ENCODE assay signal across 8 cellular contexts in genomic region chr12:57611810-57612710, GRCh38. TPM values are rescaled to one million over a fixed set of nuclear protein-coding genes. Genes with fewer than 3 reads are reported as not detected.
DNase-seq lines count a peak whose midpoint lies in the region; ATAC-seq and TF ChIP-seq lines count a peak whose summit lies in the region.

No MANE protein-coding gene starts in this region.

- peak overlapping the region; percentile 92 for H3K9ac ChIP-seq in KMS-11

- peak overlapping the region; percentile 69; the same call in 1 of the 2 replicates for H3K27ac ChIP-seq in KMS-11

- no peaks in the 10 kb centered on the region for H3K27me3 Mint-ChIP-seq in natural killer cell treated with Interleukin-12 subunit alpha and Interleukin-12 subunit beta and Interleukin-15 and Interleukin-18, amount 100 ng/mL, for 72 hours

- peak overlapping the region; percentile 99; the same call in 1 of the 2 replicates for H2AFZ ChIP-seq in KMS-11 (ENCODE audit: low read depth)

- no peaks in the 10 kb centered on the region for H3K9me3 Mint-ChIP-seq in natural killer cell treated with Interleukin-12 subunit alpha and Interleukin-12 subunit beta and Interleukin-15 and Interleukin-18, amount 100 ng/mL, for 72 hours

- DNase-seq in BJ (ENCODE audit: low read depth) (no peak), cardiac fibroblast (ENCODE audit: low read depth in 2 of 2) (no peak), GM03348 (ENCODE audit: low spot score) (no peak), NCI-H1930 (lab: John Stamatoyannopoulos, UW) (no peak), HuH-7.5 (ENCODE audit: low spot score) (no peak)
- DNase-seq in natural killer cell treated with Interleukin-12 subunit alpha and Interleukin-12 subunit beta and Interleukin-15 and Interleukin-18, amount 100 ng/mL, for 72 hours (ENCODE audit: low spot score) = no peak

- no peak overlapping the region for H3K27ac Mint-ChIP-seq in natural killer cell treated with Interleukin-12 subunit alpha and Interleukin-12 subunit beta and Interleukin-15 and Interleukin-18, amount 100 ng/mL, for 72 hours

- no peaks in the 10 kb centered on the region for H3K36me3 Mint-ChIP-seq in natural killer cell treated with Interleukin-12 subunit alpha and Interleukin-12 subunit beta and Interleukin-15 and Interleukin-18, amount 100 ng/mL, for 72 hours

- peaks cover 45% of the 10 kb centered on the region for H3K4me1 ChIP-seq in KMS-11 (ENCODE audit: low read depth, poor library complexity, severe bottlenecking)

- no peaks in the 10 kb centered on the region for H3K27me3 ChIP-seq in BJ (ENCODE audit: control insufficient read depth, insufficient read depth, low read length)
- H3K27me3 ChIP-seq in KMS-11 (ENCODE audit: insufficient read depth, low read depth) = no peaks in the 10 kb centered on the region

- no peaks in the 10 kb centered on the region for H3K79me2 ChIP-seq in KMS-11 (ENCODE audit: insufficient read depth, low read depth)

- H3K4me1 Mint-ChIP-seq in natural killer cell treated with Interleukin-12 subunit alpha and Interleukin-12 subunit beta and Interleukin-15 and Interleukin-18, amount 100 ng/mL, for 72 hours (ENCODE audit: low read depth in 2 of 2) = peaks cover 0 to 3% of the 10 kb centered on the region in 2 donors

- no peak for TF ChIP-seq CTCF in BJ (IDR thresholded peaks at IDR 0.05; ENCODE audit: insufficient read depth, low read depth, low read length)
- no peak for TF ChIP-seq CTCF in KMS-11 (conservative IDR thresholded peaks at IDR 0.05; ENCODE audit: low read depth, low read length)
- no peak for TF ChIP-seq CTCF in cardiac fibroblast (IDR thresholded peaks at IDR 0.05; ENCODE audit: low read depth, low read length)

- peak overlapping the region; percentile 82 for H3K4me3 ChIP-seq in BJ (ENCODE audit: low read depth, low read length)
- no peak overlapping the region for H3K4me3 ChIP-seq in KMS-11 (IDR thresholded peaks at IDR 0.05; ENCODE audit: insufficient read depth, low read depth, low read length)
- peak overlapping the region; percentile 57 to 60 for H3K4me3 ChIP-seq in cardiac fibroblast (replicated peaks in 1 of 2; ENCODE audit: low read depth in 2 of 2, low read length in 2 of 2)

- H4K20me1 ChIP-seq in KMS-11 (ENCODE audit: insufficient read depth) = no peaks in the 10 kb centered on the region

- POLR2A ChIA-PET in BJ (lab: Charles Lee) = interaction anchor here (0.5 to 0.9 kb wide), 2 partner anchors 16 to 73 kb away, joined by 3 read pairs; no protein-coding TSS in a partner anchor

- H3K4me2 ChIP-seq in KMS-11 = peak overlapping the region; percentile 88

- peaks cover 23% of the 10 kb centered on the region for H3K36me3 ChIP-seq in BJ (ENCODE audit: control insufficient read depth, insufficient read depth, low read length)
- H3K36me3 ChIP-seq in KMS-11 (ENCODE audit: insufficient read depth) = no peaks in the 10 kb centered on the region

- CTCF ChIA-PET in BJ (lab: Yijun Ruan, JAX) = interaction anchor here (0.6 to 8.0 kb wide), 5 partner anchors 10 to 86 kb away, joined by 4 to 51 read pairs (median 7); no protein-coding TSS in a partner anchor

- no peak for ATAC-seq in natural killer cell treated with Interleukin-12 subunit alpha and Interleukin-12 subunit beta and Interleukin-15 and Interleukin-18, amount 100 ng/mL, for 72 hours
- no peak for ATAC-seq in GM21360 (IDR thresholded peaks at IDR 0.05; ENCODE audit: unreplicated experiment)

- H3K4me3 Mint-ChIP-seq in natural killer cell treated with Interleukin-12 subunit alpha and Interleukin-12 subunit beta and Interleukin-15 and Interleukin-18, amount 100 ng/mL, for 72 hours = peak overlapping the region; percentile 36

RNA-seq across cellular contexts. Expression of gene ARHGEF25, which starts 0.8 kb away (rescaled TPM):
- polyA plus RNA-seq in BJ (2011; rRNA removed) = 18.0 and 26.0 TPM in 2 replicates
- polyA minus RNA-seq in BJ (2011; rRNA and poly(A)+ RNA removed) = 8.4 and 12.2 TPM in 2 replicates
- total RNA-seq in natural killer cell treated with Interleukin-12 subunit alpha and Interleukin-12 subunit beta and Interleukin-15 and Interleukin-18, amount 100 ng/mL, for 72 hours = 1 to 10 TPM in 1 of 2 donors, under 1 TPM in 1; 0.52 to 4.0 TPM

RNA-seq across cellular contexts. Expression of gene DTX3, which starts 7.4 kb away (rescaled TPM):
- polyA plus RNA-seq in BJ (2011; rRNA removed) = 18.7 and 26.0 TPM in 2 replicates
- polyA minus RNA-seq in BJ (2011; rRNA and poly(A)+ RNA removed) = 12.2 and 18.6 TPM in 2 replicates
- 10 to 100 TPM; 15.6 to 18.4 TPM for total RNA-seq in natural killer cell treated with Interleukin-12 subunit alpha and Interleukin-12 subunit beta and Interleukin-15 and Interleukin-18, amount 100 ng/mL, for 72 hours

RNA-seq across cellular contexts. Expression of gene B4GALNT1, which starts 20.9 kb away (rescaled TPM):
- polyA plus RNA-seq in BJ (2011; rRNA removed) = 1.2 and 2.7 TPM in 2 replicates
- 0.98 and 1.6 TPM in 2 replicates for polyA minus RNA-seq in BJ (2011; rRNA and poly(A)+ RNA removed)
- 1 to 10 TPM; 1.5 to 3.6 TPM for total RNA-seq in natural killer cell treated with Interleukin-12 subunit alpha and Interleukin-12 subunit beta and Interleukin-15 and Interleukin-18, amount 100 ng/mL, for 72 hours

RNA-seq across cellular contexts. Expression of gene PIP4K2C, which starts 21.1 kb away (rescaled TPM):
- 24.3 and 30.1 TPM in 2 replicates for polyA plus RNA-seq in BJ (2011; rRNA removed)
- 10.5 and 12.3 TPM in 2 replicates for polyA minus RNA-seq in BJ (2011; rRNA and poly(A)+ RNA removed)
- 10 to 100 TPM; 25.9 to 35.7 TPM for total RNA-seq in natural killer cell treated with Interleukin-12 subunit alpha and Interleukin-12 subunit beta and Interleukin-15 and Interleukin-18, amount 100 ng/mL, for 72 hours
